Comparison of ENCODE assay signal across 23 cellular contexts in genomic region chr16:69756705-69757104, GRCh38. TPM values are rescaled to one million over a fixed set of nuclear protein-coding genes. Genes with fewer than 3 reads are reported as not detected.
DNase-seq lines count a peak whose midpoint lies in the region; ATAC-seq and TF ChIP-seq lines count a peak whose summit lies in the region.
"Had no signal": no experiment of that assay in that cellular context is flagged by ENCODE, and none has a peak within 500 bp of the region (broad histone marks: within the 10 kb centered on the region; RNA-seq: fewer than 3 reads in every experiment).

No MANE protein-coding gene starts in this region.

- no peaks in the 10 kb centered on the region for H3K27me3 ChIP-seq in Loucy (ENCODE audit: insufficient read depth, low read length, poor library complexity, severe bottlenecking)
- H3K27me3 ChIP-seq in ascending aorta = no peaks in the 10 kb centered on the region
- H3K27me3 ChIP-seq: MG63 had no signal

- H3K79me2 ChIP-seq in Loucy (ENCODE audit: insufficient read depth, low read length) = peaks cover 30% of the 10 kb centered on the region

- H4K20me1 ChIP-seq in Loucy (ENCODE audit: insufficient read depth, low read length, poor library complexity, severe bottlenecking) = no peaks in the 10 kb centered on the region

- H3K4me3 ChIP-seq in Loucy (ENCODE audit: low read length, poor library complexity, severe bottlenecking) (no peak overlapping the region), ascending aorta (no peak overlapping the region)
- H3K4me3 ChIP-seq: GM23248, HAP-1, MG63 had no signal

- DNase-seq in activated CD8-positive, alpha-beta memory T cell treated with anti-CD3 and anti-CD28 coated beads, Interleukin-2, amount 10 ng/mL, durations not matched to agents 7 days and 5 days = no peak
- no peak for DNase-seq in activated CD8-positive, alpha-beta memory T cell treated with anti-CD3 and anti-CD28 coated beads, Interleukin-2, amount 50 U/mL, for 48 hours
- no peak for DNase-seq in activated CD4-positive, alpha-beta memory T cell treated with anti-CD3 and anti-CD28 coated beads, Interleukin-2, amount 10 ng/mL, durations not matched to agents 7 days and 5 days
- no peak for DNase-seq in stimulated activated effector memory CD8-positive, alpha-beta T cell treated with anti-CD3 and anti-CD28 coated beads, Interleukin-12 subunit alpha, Interleukin-12 subunit beta, amount 100 ng/mL, for 72 hours (ENCODE audit: low spot score in 2 of 2)
- DNase-seq in COLO829 (ENCODE audit: low spot score) (no peak), ascending aorta (ENCODE audit: low spot score in 2 of 2) (no peak), ACHN (no peak)
- DNase-seq: 8988T, COR-L47, GM23248, IMR-90, Kasumi-1, MG63, NCI-H1417 treated with DMSO at 0.1 percent for 48 hours, NCI-H187, NCI-H446, NCI-H526, PC-3, SIG-M5 had no signal

- no peak overlapping the region for H3K9ac ChIP-seq in Loucy (ENCODE audit: low read depth, low read length, poor library complexity, severe bottlenecking)
- H3K9ac ChIP-seq: GM23248 had no signal

- H3K27ac ChIP-seq in ascending aorta = no peak overlapping the region
- H3K27ac ChIP-seq: GM23248, RWPE1 had no signal

- peaks cover 32% of the 10 kb centered on the region for H3K4me1 Mint-ChIP-seq in activated CD8-positive, alpha-beta memory T cell treated with anti-CD3 and anti-CD28 coated beads, Interleukin-2, amount 10 ng/mL, durations not matched to agents 7 days and 5 days
- peaks cover 36% of the 10 kb centered on the region for H3K4me1 Mint-ChIP-seq in activated CD4-positive, alpha-beta memory T cell treated with anti-CD3 and anti-CD28 coated beads, Interleukin-2, amount 10 ng/mL, durations not matched to agents 7 days and 5 days
- peaks cover 31% of the 10 kb centered on the region for H3K4me1 Mint-ChIP-seq in stimulated activated effector memory CD8-positive, alpha-beta T cell treated with anti-CD3 and anti-CD28 coated beads, Interleukin-12 subunit alpha, Interleukin-12 subunit beta, amount 100 ng/mL, for 72 hours

- H3K27me3 Mint-ChIP-seq in activated CD8-positive, alpha-beta memory T cell treated with anti-CD3 and anti-CD28 coated beads, Interleukin-2, amount 10 ng/mL, durations not matched to agents 7 days and 5 days = no peaks in the 10 kb centered on the region
- no peaks in the 10 kb centered on the region for H3K27me3 Mint-ChIP-seq in activated CD4-positive, alpha-beta memory T cell treated with anti-CD3 and anti-CD28 coated beads, Interleukin-2, amount 10 ng/mL, durations not matched to agents 7 days and 5 days

- CTCF ChIA-PET in activated CD8-positive, alpha-beta memory T cell treated with anti-CD3 and anti-CD28 coated beads, Interleukin-2, amount 10 ng/mL, durations not matched to agents 7 days and 5 days (lab: Charles Lee) = interaction anchor here (5.6 kb wide), 1 partner anchor 31 kb away, joined by 84 read pairs; the partner anchor contains the start of gene NQO1
- CTCF ChIA-PET in activated CD4-positive, alpha-beta memory T cell treated with anti-CD3 and anti-CD28 coated beads, Interleukin-2, amount 10 ng/mL, durations not matched to agents 7 days and 5 days (lab: Charles Lee) = interaction anchor here (4.0 kb wide), 1 partner anchor 31 kb away, joined by 87 read pairs; the partner anchor contains the start of gene NQO1

- H3K9me3 Mint-ChIP-seq in activated CD8-positive, alpha-beta memory T cell treated with anti-CD3 and anti-CD28 coated beads, Interleukin-2, amount 10 ng/mL, durations not matched to agents 7 days and 5 days (ENCODE audit: low read depth) = no peaks in the 10 kb centered on the region
- H3K9me3 Mint-ChIP-seq in activated CD4-positive, alpha-beta memory T cell treated with anti-CD3 and anti-CD28 coated beads, Interleukin-2, amount 10 ng/mL, durations not matched to agents 7 days and 5 days = no peaks in the 10 kb centered on the region
- H3K9me3 Mint-ChIP-seq in stimulated activated effector memory CD8-positive, alpha-beta T cell treated with anti-CD3 and anti-CD28 coated beads, Interleukin-12 subunit alpha, Interleukin-12 subunit beta, amount 100 ng/mL, for 72 hours = no peaks in the 10 kb centered on the region

- POLR2A ChIA-PET in activated CD4-positive, alpha-beta memory T cell treated with anti-CD3 and anti-CD28 coated beads, Interleukin-2, amount 10 ng/mL, durations not matched to agents 7 days and 5 days (lab: Charles Lee) = interaction anchor here (1.3 kb wide), 1 partner anchor 31 kb away, joined by 4 read pairs; the partner anchor contains the start of gene NQO1

- H3K4me3 Mint-ChIP-seq in activated CD8-positive, alpha-beta memory T cell treated with anti-CD3 and anti-CD28 coated beads, Interleukin-2, amount 10 ng/mL, durations not matched to agents 7 days and 5 days = peak overlapping the region; percentile 30
- peak overlapping the region; percentile 31 for H3K4me3 Mint-ChIP-seq in activated CD4-positive, alpha-beta memory T cell treated with anti-CD3 and anti-CD28 coated beads, Interleukin-2, amount 10 ng/mL, durations not matched to agents 7 days and 5 days
- peak overlapping the region; percentile 50 for H3K4me3 Mint-ChIP-seq in stimulated activated effector memory CD8-positive, alpha-beta T cell treated with anti-CD3 and anti-CD28 coated beads, Interleukin-12 subunit alpha, Interleukin-12 subunit beta, amount 100 ng/mL, for 72 hours

- H3K27ac Mint-ChIP-seq in activated CD8-positive, alpha-beta memory T cell treated with anti-CD3 and anti-CD28 coated beads, Interleukin-2, amount 10 ng/mL, durations not matched to agents 7 days and 5 days = no peak overlapping the region
- no peak overlapping the region for H3K27ac Mint-ChIP-seq in activated CD4-positive, alpha-beta memory T cell treated with anti-CD3 and anti-CD28 coated beads, Interleukin-2, amount 10 ng/mL, durations not matched to agents 7 days and 5 days
- peak overlapping the region; percentile 32 for H3K27ac Mint-ChIP-seq in stimulated activated effector memory CD8-positive, alpha-beta T cell treated with anti-CD3 and anti-CD28 coated beads, Interleukin-12 subunit alpha, Interleukin-12 subunit beta, amount 100 ng/mL, for 72 hours

- no peaks in the 10 kb centered on the region for H3F3A ChIP-seq in Loucy (ENCODE audit: low read depth)

- peak overlapping the region; percentile 63; the same call in 1 of the 2 replicates for H2AFZ ChIP-seq in Loucy (ENCODE audit: low read length)
- H2AFZ ChIP-seq: GM23248 had no signal

- H3K9me3 ChIP-seq in Loucy (ENCODE audit: insufficient read depth, low read depth, low read length) = no peaks in the 10 kb centered on the region
- H3K9me3 ChIP-seq in ascending aorta = no peaks in the 10 kb centered on the region
- H3K9me3 ChIP-seq: HAP-1, MG63 had no signal

- intact Hi-C loops in ascending aorta (cut with DNase I) = loop anchor here (10.0 kb wide), 1 partner anchor 192 kb away; the partner anchor contains the start of gene NFAT5

- H3K4me2 ChIP-seq in Loucy (ENCODE audit: low read depth, low read length, poor library complexity, severe bottlenecking) = no peak overlapping the region

- no peaks in the 10 kb centered on the region for H3K9me2 ChIP-seq in Loucy (replicated peaks; ENCODE audit: low read depth, low read length)

- H3K36me3 Mint-ChIP-seq in activated CD8-positive, alpha-beta memory T cell treated with anti-CD3 and anti-CD28 coated beads, Interleukin-2, amount 10 ng/mL, durations not matched to agents 7 days and 5 days = peaks cover 13% of the 10 kb centered on the region
- H3K36me3 Mint-ChIP-seq in activated CD4-positive, alpha-beta memory T cell treated with anti-CD3 and anti-CD28 coated beads, Interleukin-2, amount 10 ng/mL, durations not matched to agents 7 days and 5 days (ENCODE audit: low read depth) = peaks cover 18% of the 10 kb centered on the region
- peaks cover 45% of the 10 kb centered on the region for H3K36me3 Mint-ChIP-seq in stimulated activated effector memory CD8-positive, alpha-beta T cell treated with anti-CD3 and anti-CD28 coated beads, Interleukin-12 subunit alpha, Interleukin-12 subunit beta, amount 100 ng/mL, for 72 hours

- in situ Hi-C loops in ACHN (cut with HindIII; ENCODE audit: low pct_ligation_motif_present, low pct_unique_long_range_greater_than_20kb, low sequenced_read_pairs) = no loop called here

- H3K36me3 ChIP-seq in Loucy (ENCODE audit: insufficient read depth, low read length) (no peaks in the 10 kb centered on the region), ascending aorta (peaks cover 0 to 2% of the 10 kb centered on the region in 2 donors)

- no peak for ATAC-seq in activated CD8-positive, alpha-beta memory T cell treated with anti-CD3 and anti-CD28 coated beads, Interleukin-2, amount 10 ng/mL, durations not matched to agents 7 days and 5 days
- no peak for ATAC-seq in stimulated activated effector memory CD8-positive, alpha-beta T cell treated with anti-CD3 and anti-CD28 coated beads, Interleukin-12 subunit alpha, Interleukin-12 subunit beta, amount 100 ng/mL, for 72 hours
- ATAC-seq: PC-3, SK-N-SH treated with all-trans-retinoic acid at 6 μM for 48 hours had no signal

- H3K4me1 ChIP-seq in Loucy (ENCODE audit: insufficient read depth, low read length, poor library complexity, severe bottlenecking) = peaks cover 17% of the 10 kb centered on the region
- H3K4me1 ChIP-seq in ascending aorta = peaks cover 5 to 23% of the 10 kb centered on the region in 2 donors

- TF ChIP-seq CTCF in Loucy (conservative IDR thresholded peaks at IDR 0.05; ENCODE audit: low read length) = no peak
- no peak for TF ChIP-seq CTCF in ascending aorta (IDR thresholded peaks at IDR 0.05)

RNA-seq across cellular contexts. Expression of gene NOB1, which starts 2.0 kb away (rescaled TPM):
- total RNA-seq in activated CD8-positive, alpha-beta memory T cell treated with anti-CD3 and anti-CD28 coated beads, Interleukin-2, amount 10 ng/mL, durations not matched to agents 7 days and 5 days = 10 to 100 TPM; 61.4 to 84.2 TPM
- total RNA-seq in activated CD4-positive, alpha-beta memory T cell treated with anti-CD3 and anti-CD28 coated beads, Interleukin-2, amount 10 ng/mL, durations not matched to agents 7 days and 5 days = 10 to 100 TPM; 60.6 to 62.5 TPM
- total RNA-seq in ascending aorta = 20.2 TPM

RNA-seq across cellular contexts. Expression of gene WWP2, which starts 5.4 kb away (rescaled TPM):
- total RNA-seq in activated CD8-positive, alpha-beta memory T cell treated with anti-CD3 and anti-CD28 coated beads, Interleukin-2, amount 10 ng/mL, durations not matched to agents 7 days and 5 days = 10 to 100 TPM; 56.8 to 58.8 TPM
- 10 to 100 TPM; 59.4 to 61.6 TPM for total RNA-seq in activated CD4-positive, alpha-beta memory T cell treated with anti-CD3 and anti-CD28 coated beads, Interleukin-2, amount 10 ng/mL, durations not matched to agents 7 days and 5 days
- total RNA-seq in ascending aorta = 71.2 TPM

RNA-seq across cellular contexts. Expression of gene NQO1, which starts 30.3 kb away (rescaled TPM):
- 10 to 100 TPM; 22.6 to 27.2 TPM for total RNA-seq in activated CD8-positive, alpha-beta memory T cell treated with anti-CD3 and anti-CD28 coated beads, Interleukin-2, amount 10 ng/mL, durations not matched to agents 7 days and 5 days
- 10 to 100 TPM; 31.2 to 35.6 TPM for total RNA-seq in activated CD4-positive, alpha-beta memory T cell treated with anti-CD3 and anti-CD28 coated beads, Interleukin-2, amount 10 ng/mL, durations not matched to agents 7 days and 5 days
- total RNA-seq in ascending aorta = 58.6 TPM
